Comparison of ENCODE assay signal across 13 cellular contexts in genomic region chr1:203202431-203203245, GRCh38. TPM values are rescaled to one million over a fixed set of nuclear protein-coding genes. Genes with fewer than 3 reads are reported as not detected.
A peak's percentile ranks its signal among the peaks of the same experiment; 100 is the strongest.
DNase-seq lines count a peak whose midpoint lies in the region; ATAC-seq, FAIRE-seq and TF ChIP-seq lines count a peak whose summit lies in the region.
"Had no signal": no experiment of that assay in that cellular context is flagged by ENCODE, and none has a peak within 500 bp of the region (broad histone marks: within the 10 kb centered on the region; RNA-seq: fewer than 3 reads in every experiment).

No MANE protein-coding gene starts in this region.

- H3K9me3 ChIP-seq in right cardiac atrium (ENCODE audit: control insufficient read depth, low read length) (no peaks in the 10 kb centered on the region), spleen (no peaks in the 10 kb centered on the region)

- ATAC-seq in right cardiac atrium (peak; percentile 78 to 84), HG03097 (IDR thresholded peaks at IDR 0.05; ENCODE audit: low FRiP score, unreplicated experiment) (no peak)

- no peaks in the 10 kb centered on the region for H3K27me3 ChIP-seq in right cardiac atrium (ENCODE audit: control insufficient read depth, insufficient read depth)
- peaks cover 0 to 11% (median 0%) of the 10 kb centered on the region in 7 donors for H3K27me3 ChIP-seq in spleen (replicated peaks in 1 of 7)

- no peak for FAIRE-seq in frontal cortex (lab: Jason Lieb, UNC)
- FAIRE-seq: small intestine had no signal

- DNase-seq in GOT3 (lab: John Stamatoyannopoulos, UW) (peak; percentile 61), amniotic stem cell (lab: John Stamatoyannopoulos, UW) (peak; percentile 14), right cardiac atrium (peak; percentile 74 to 80 (median 77)), spleen (no peak), frontal cortex (ENCODE audit: low spot score in 2 of 2) (no peak), NCI-H2196 treated with DMSO at 0.1 percent for 48 hours (lab: John Stamatoyannopoulos, UW; ENCODE audit: unreplicated experiment) (no peak), iPS-NIHi11 (ENCODE audit: low spot score) (no peak)
- DNase-seq: activated naive CD8-positive, alpha-beta T cell treated with anti-CD3 and anti-CD28 coated beads, Interleukin-2, amount 10 ng/mL, durations not matched to agents 7 days and 5 days; GDM1; NCI-H526 treated with DMSO at 0.1 percent for 48 hours; small intestine had no signal

- H3K4me1 ChIP-seq in right cardiac atrium (ENCODE audit: control insufficient read depth, insufficient read depth, low read length) (peaks cover 11% of the 10 kb centered on the region), spleen (peaks cover 0 to 38% (median 18%) of the 10 kb centered on the region in 6 donors)

- TF ChIP-seq POLR2A in spleen (IDR thresholded peaks at IDR 0.05) = no peak

- H3K27ac ChIP-seq in right cardiac atrium (ENCODE audit: low read length) = peak overlapping the region; percentile 62
- H3K27ac ChIP-seq in spleen = peak overlapping the region in 7 of 8 donors; percentile 61 to 86 (median 74)
- H3K27ac ChIP-seq: VCaP had no signal

- no peak for TF ChIP-seq CTCF in spleen (IDR thresholded peaks at IDR 0.05 in 8 of 11, conservative IDR thresholded peaks at IDR 0.05 in 3 of 11)

- 68% methylated on average over 15 of the region's 15 CpGs for WGBS in right cardiac atrium
- WGBS in spleen, 5 donors = 59 to 84% (median 74%) methylated on average over 15 of the region's 15 CpGs

- H3K4me3 ChIP-seq in right cardiac atrium (ENCODE audit: low read length) (no peak overlapping the region), spleen (peak overlapping the region in 1 of 8 donors; percentile 26)

- no peaks in the 10 kb centered on the region for H3K36me3 ChIP-seq in spleen

- intact Hi-C loops in right cardiac atrium (cut with DNase I) (no loop called here), spleen (cut with DNase I; ENCODE audit: low total_unique reads) (no loop called here)

RNA-seq across cellular contexts. Expression of gene CHI3L1, which starts 16.1 kb away (rescaled TPM):
- total RNA-seq in right cardiac atrium (1 to 10 TPM in 3 of 4 donors, not detected in 1; 1.1 to 2.0 (median 1.3) TPM), spleen (10 to 100 TPM in 4 of 7 donors, 1 to 10 TPM in 3; 7.1 to 41.2 (median 15.2) TPM), frontal cortex (not detected)
- polyA plus RNA-seq in right cardiac atrium (4.9 TPM), spleen (10 to 100 TPM in 2 of 3 donors, 1 to 10 TPM in 1; 2.7 to 40.8 (median 15.7) TPM)

RNA-seq across cellular contexts. Expression of gene CHIT1, which starts 26.8 kb away (rescaled TPM):
- total RNA-seq in right cardiac atrium (under 1 TPM in 3 of 4 donors, not detected in 1; 0.25 to 0.64 (median 0.32) TPM), spleen (10 to 100 TPM in 2 of 7 donors, 1 to 10 TPM in 5; 2.2 to 31.0 (median 7.8) TPM), frontal cortex (1.6 TPM)
- polyA plus RNA-seq in right cardiac atrium (0.09 TPM), spleen (100 to 1,000 TPM in 1 of 3 donors, 1 to 10 TPM in 2; 2.0 to 165 (median 2.2) TPM)

RNA-seq across cellular contexts. Expression of gene MYBPH, which starts 27.0 kb away (rescaled TPM):
- not detected for total RNA-seq in right cardiac atrium
- polyA plus RNA-seq in right cardiac atrium = 0.07 TPM
- total RNA-seq in spleen = 1 to 10 TPM in 1 of 7 donors, under 1 TPM in 3, not detected in 3; 0.32 to 2.7 (median 0.74) TPM
- under 1 TPM; 0.09 to 0.23 (median 0.22) TPM for polyA plus RNA-seq in spleen
- total RNA-seq in frontal cortex = not detected
- total RNA-seq: activated naive CD8-positive, alpha-beta T cell treated with anti-CD3 and anti-CD28 coated beads, Interleukin-2, amount 10 ng/mL, durations not matched to agents 7 days and 5 days had no signal
- polyA plus RNA-seq: small intestine had no signal

Comparison
In these comparisons a context has a peak if more than half of its experiments do, and no peak if none do; other contexts are left out.
1. DNase-seq: peak in GOT3 (single experiment), amniotic stem cell (single experiment) and right cardiac atrium (3 of 3); none in spleen (single experiment), frontal cortex (0 of 2), NCI-H2196 treated with DMSO at 0.1 percent for 48 hours (single experiment) and iPS-NIHi11 (single experiment).